Comparison of ENCODE assay signal across 8 cellular contexts in the genomic region with DNA sequence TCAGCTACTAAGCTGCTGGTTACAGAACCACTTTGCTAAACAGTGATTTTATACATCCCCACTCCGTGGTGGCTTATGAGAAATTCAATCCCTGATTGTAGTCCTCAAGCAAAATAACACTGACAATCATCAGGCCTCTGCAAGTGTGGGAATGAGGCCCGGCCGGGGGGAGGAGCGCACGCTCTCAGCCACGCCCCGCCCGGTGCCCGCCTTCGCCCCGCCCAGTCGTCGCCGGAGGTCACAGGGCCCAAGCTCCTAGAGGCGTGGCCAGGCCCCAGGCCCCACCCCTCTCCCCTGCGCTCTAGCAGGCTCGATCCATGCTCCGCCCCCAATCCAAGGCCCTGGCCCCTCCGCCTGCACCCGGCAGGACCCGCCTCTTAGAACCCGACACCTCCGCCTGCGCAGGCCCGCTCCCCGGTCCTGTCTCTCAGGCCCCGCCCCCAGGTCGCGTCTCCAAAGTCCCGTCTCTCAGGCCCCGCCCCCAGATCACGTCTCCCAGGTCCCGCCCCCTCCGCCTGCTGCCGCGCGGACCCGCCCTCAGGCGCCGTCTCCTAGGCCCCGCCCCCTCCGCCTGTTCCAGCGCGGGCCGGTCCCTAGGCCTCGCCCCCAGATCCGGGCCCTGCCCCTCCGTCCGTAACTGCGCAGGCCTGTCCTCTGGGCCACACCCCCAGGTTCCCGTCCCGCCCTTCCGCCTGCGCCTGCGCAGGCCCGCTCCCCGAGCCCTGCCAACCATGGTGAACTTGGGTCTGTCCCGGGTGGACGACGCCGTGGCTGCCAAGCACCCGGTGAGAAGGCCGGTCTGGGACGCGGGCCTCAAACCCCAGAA. TPM values are rescaled to one million over a fixed set of nuclear protein-coding genes. Genes with fewer than 3 reads are reported as not detected.
DNase-seq lines count a peak whose midpoint lies in the region; ATAC-seq, FAIRE-seq and TF ChIP-seq lines count a peak whose summit lies in the region.

A gene (plus strand): TSS at position 705 of the 826 bp plus-strand sequence. CDS start 27 bp downstream, at position 732.

- dilution Hi-C loops in endothelial cell of umbilical vein (cut with MboI; ENCODE audit: extremely low pct_ligation_motif_present, low sequenced_read_pairs): no loop called here

- peak; percentile 100 for FAIRE-seq in endothelial cell of umbilical vein (lab: Jason Lieb, UNC)

- H3K9me3 ChIP-seq in OCI-LY7 (ENCODE audit: low read length) (no peaks in the 10 kb centered on the region), endothelial cell of umbilical vein (replicated peaks; ENCODE audit: control insufficient read depth, insufficient read depth, low read length) (no peaks in the 10 kb centered on the region)

- no peaks in the 10 kb centered on the region for H3K9me2 ChIP-seq in OCI-LY7 (ENCODE audit: insufficient read depth, low read length)

- peaks cover 26% of the 10 kb centered on the region for H3K4me1 ChIP-seq in OCI-LY7 (ENCODE audit: insufficient read depth, low read length, poor library complexity, severe bottlenecking)
- peaks cover 7% of the 10 kb centered on the region for H3K4me1 ChIP-seq in endothelial cell of umbilical vein (ENCODE audit: control insufficient read depth, extremely low read depth, insufficient read depth, low read length)

- no peaks in the 10 kb centered on the region for H4K20me1 ChIP-seq in OCI-LY7 (ENCODE audit: insufficient read depth, low read length)
- no peaks in the 10 kb centered on the region for H4K20me1 ChIP-seq in endothelial cell of umbilical vein (replicated peaks; ENCODE audit: control insufficient read depth, extremely low read depth, insufficient read depth, low read length)

- POLR2A ChIA-PET in OCI-LY7 (lab: Charles Lee): interaction anchor here (0.6 to 1.0 kb wide), 3 partner anchors 18 to 157 kb away, joined by 3 to 4 read pairs (median 4); no protein-coding TSS in a partner anchor
- POLR2A ChIA-PET in endothelial cell of umbilical vein (lab: Charles Lee): interaction anchor here (0.5 kb wide), 1 partner anchor 252 kb away, joined by 3 read pairs; no protein-coding TSS in a partner anchor

- peak within 1 kb of the TSS; percentile 71 for H3K4me2 ChIP-seq in OCI-LY7 (ENCODE audit: low read length)
- H3K4me2 ChIP-seq in endothelial cell of umbilical vein (ENCODE audit: insufficient read depth, low read length): peak within 1 kb of the TSS; percentile 64

- intact Hi-C loops in OCI-LY7 (cut with micrococcal nuclease; ENCODE audit: unreplicated experiment) (loop anchor here (1.0 to 2.0 kb wide), 4 partner anchors 16 to 238 kb away; a partner anchor contains a TSS), endothelial cell of umbilical vein (cut with micrococcal nuclease) (loop anchor here (1.0 to 5.0 kb wide), 4 partner anchors 56 to 244 kb away; a partner anchor contains a TSS)

- no peaks in the 10 kb centered on the region for H3K9me1 ChIP-seq in endothelial cell of umbilical vein (replicated peaks; ENCODE audit: control insufficient read depth, extremely low read depth, insufficient read depth, low read length)

- H3K4me3 ChIP-seq in OCI-LY7 (ENCODE audit: low read depth, low read length, poor library complexity, severe bottlenecking) (peak within 1 kb of the TSS; percentile 72), endothelial cell of umbilical vein (replicated peaks in 1 of 3; ENCODE audit: insufficient read depth in 1 of 3, low read depth in 1 of 3, low read length in 3 of 3) (peak within 1 kb of the TSS; percentile 54 to 72 (median 59))

- peaks cover 3 to 5% of the 10 kb centered on the region in 2 experiments for H3K27me3 ChIP-seq in endothelial cell of umbilical vein (ENCODE audit: control insufficient read depth in 2 of 2, insufficient read depth in 2 of 2, low read length in 2 of 2)

- H3K79me2 ChIP-seq in OCI-LY7 (ENCODE audit: insufficient read depth, low read depth, low read length) (no peaks in the 10 kb centered on the region), endothelial cell of umbilical vein (ENCODE audit: control insufficient read depth, insufficient read depth, low read length) (peaks cover 1% of the 10 kb centered on the region)

- peak; percentile 89 for TF ChIP-seq POLR2A in endothelial cell of umbilical vein (IDR thresholded peaks at IDR 0.05; ENCODE audit: low read depth, low read length)

- H3K27ac ChIP-seq in OCI-LY7 (ENCODE audit: low read depth, low read length, poor library complexity, severe bottlenecking) (peak within 1 kb of the TSS; percentile 70), endothelial cell of umbilical vein (ENCODE audit: insufficient read depth, low read depth, low read length) (peak within 1 kb of the TSS; percentile 31)

- DNase-seq in D341Med (ENCODE audit: low spot score): peak; percentile 97
- DNase-seq in HuH-7.5 (ENCODE audit: low spot score): peak; percentile 92
- peak; percentile 99 for DNase-seq in OCI-LY7 (ENCODE audit: low spot score)
- peak; percentile 99 for DNase-seq in activated T-cell treated with anti-CD3 and anti-CD28 coated beads for 1 hour (ENCODE audit: low read depth)
- DNase-seq in endothelial cell of umbilical vein (ENCODE audit: low read depth, low spot score): peak; percentile 99
- peak; percentile 96 for DNase-seq in middle frontal gyrus (ENCODE audit: extremely low spot score, low spot score)
- peak; percentile 100 for DNase-seq in stimulated activated CD8-positive, alpha-beta memory T cell treated with anti-CD3 and anti-CD28 coated beads, Interleukin-2, amount 100 ng/mL, for 48 hours (ENCODE audit: low read depth in 2 of 2)

- CTCF ChIA-PET in OCI-LY7 (lab: Charles Lee; ENCODE audit: unreplicated experiment) (interaction anchor here (0.5 to 0.8 kb wide), 2 partner anchors 24 to 239 kb away, joined by 3 read pairs; no protein-coding TSS in a partner anchor), endothelial cell of umbilical vein (lab: Charles Lee) (interaction anchor here (0.5 to 1.2 kb wide), 9 partner anchors 16 to 446 kb away, joined by 3 to 10 read pairs (median 4); a partner anchor contains a TSS)

- ATAC-seq in GM21526 (IDR thresholded peaks at IDR 0.05; ENCODE audit: low FRiP score, unreplicated experiment): peak; percentile 78

- BruUV-seq in OCI-LY7 (replicated peaks; lab: Mats Ljungman, UMichigan) (no TSS peak), endothelial cell of umbilical vein (replicated peaks; lab: Mats Ljungman, UMichigan) (no TSS peak)

- TF ChIP-seq CTCF in OCI-LY7 (conservative IDR thresholded peaks at IDR 0.05; ENCODE audit: low read length): no peak
- no peak for TF ChIP-seq CTCF in endothelial cell of umbilical vein (IDR thresholded peaks at IDR 0.05; ENCODE audit: extremely low read depth in 1 of 2, insufficient read depth in 1 of 2, low read depth in 1 of 2, low read length in 2 of 2)

- peak within 1 kb of the TSS; percentile 35; the same call in 1 of the 2 replicates for H2AFZ ChIP-seq in OCI-LY7 (ENCODE audit: low read length)
- H2AFZ ChIP-seq in endothelial cell of umbilical vein (ENCODE audit: low read depth, low read length): peak within 1 kb of the TSS; percentile 73

- H3K36me3 ChIP-seq in OCI-LY7 (ENCODE audit: insufficient read depth, low read length): no peaks in the 10 kb centered on the region
- peaks cover 0 to 2% of the 10 kb centered on the region in 2 experiments for H3K36me3 ChIP-seq in endothelial cell of umbilical vein (ENCODE audit: control insufficient read depth in 2 of 2, extremely low read depth in 1 of 2, insufficient read depth in 2 of 2, low read length in 2 of 2)

- H3K9ac ChIP-seq in endothelial cell of umbilical vein (replicated peaks; ENCODE audit: extremely low read depth, insufficient read depth, low read length): peak within 1 kb of the TSS; percentile 60

TF ChIP-seq in endothelial cell of umbilical vein, 7 proteins besides CTCF, POLR2A, EP300 and RAD21:
- TF ChIP-seq FOS (IDR thresholded peaks at IDR 0.05; ENCODE audit: borderline replicate concordance, insufficient read depth, low read length): no peak
- peak; percentile 79 for TF ChIP-seq POLR2AphosphoS5 (IDR thresholded peaks at IDR 0.05; ENCODE audit: insufficient read depth, low read depth, low read length)

RNA-seq across cellular contexts. Expression of the gene that starts here (rescaled TPM):
- total RNA-seq in OCI-LY7 (2014; rRNA removed; shearing (Covaris generic)): 61.9 and 70.2 TPM in 2 replicates
- total RNA-seq in OCI-LY7 (2022): 41.5 and 43.2 TPM in 2 replicates
- total RNA-seq in endothelial cell of umbilical vein: 43.2 and 44.9 TPM in 2 replicates
- 129 and 146 TPM in 2 replicates for polyA plus RNA-seq in endothelial cell of umbilical vein
- polyA plus RNA-seq in endothelial cell of umbilical vein (2011; cell fraction: cytosol; rRNA removed): 78.8 and 99.9 TPM in 2 replicates
- polyA plus RNA-seq in endothelial cell of umbilical vein (2011; cell fraction: nucleus; rRNA removed): 32.2 and 36.3 TPM in 2 replicates
- 59.0 and 80.5 TPM in 2 replicates for polyA plus RNA-seq in endothelial cell of umbilical vein (2012)
- 34.6 and 38.7 TPM in 2 replicates for polyA minus RNA-seq in endothelial cell of umbilical vein
- 16.9 TPM for polyA minus RNA-seq in endothelial cell of umbilical vein (2011; cell fraction: cytosol; rRNA and poly(A)+ RNA removed)
- polyA minus RNA-seq in endothelial cell of umbilical vein (2011; cell fraction: nucleus; rRNA and poly(A)+ RNA removed): 3.5 and 6.9 TPM in 2 replicates

Comparison
In these comparisons a context has a peak if more than half of its experiments do, and no peak if none do; other contexts are left out.
1. Peak in every context shown above with its lines: DNase-seq, ATAC-seq, H3K4me3 ChIP-seq and H3K27ac ChIP-seq.